In the genomic region with DNA sequence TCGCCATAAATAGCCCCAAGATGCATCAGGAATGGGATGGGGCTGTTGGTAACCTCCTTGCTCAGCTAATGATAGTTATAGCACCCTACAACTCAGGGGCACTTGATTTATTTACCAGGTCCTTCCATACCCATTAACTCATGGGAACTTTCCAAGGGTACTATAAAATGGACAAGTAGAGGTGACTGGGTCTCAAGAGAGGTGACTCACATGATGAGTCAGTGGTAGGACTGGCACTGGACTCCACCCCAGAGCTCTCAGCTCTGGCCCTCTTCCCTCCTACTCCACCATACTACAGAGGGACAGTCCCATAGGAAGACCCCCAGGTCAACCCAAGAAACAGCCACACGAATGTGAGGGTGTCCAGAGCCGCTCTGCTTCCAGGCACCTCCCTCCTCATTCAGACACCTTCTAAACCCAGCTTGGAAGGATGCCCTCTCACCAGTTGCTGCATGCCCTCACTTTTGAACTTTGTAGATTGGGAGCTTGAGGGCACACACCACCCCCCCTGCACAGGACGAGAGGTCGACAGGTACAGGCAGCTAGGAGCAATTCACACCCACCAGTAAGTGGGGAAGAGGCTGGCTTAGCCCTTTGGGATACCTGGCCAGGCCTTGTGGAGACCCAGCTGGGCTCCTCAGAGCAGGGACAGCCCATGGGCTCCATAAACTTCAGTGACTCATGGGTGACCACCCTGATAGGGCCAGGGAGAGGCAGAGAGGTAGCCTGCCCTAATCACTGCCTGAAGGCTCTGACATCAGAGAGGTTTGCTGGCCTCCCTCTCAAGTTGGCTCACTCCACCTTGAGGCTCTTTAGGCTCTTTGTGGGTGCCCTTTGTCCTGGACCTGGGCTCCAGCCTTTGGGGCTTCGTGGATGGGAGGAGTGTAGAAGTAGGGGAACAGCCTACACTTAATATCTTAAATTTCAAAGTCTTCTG, we compare ENCODE assay signal across 12 cellular contexts.
DNase-seq lines count a peak whose midpoint lies in the region; ATAC-seq and TF ChIP-seq lines count a peak whose summit lies in the region.
"Had no signal": no experiment of that assay in that cellular context is flagged by ENCODE, and none has a peak within 500 bp of the region (broad histone marks: within the 10 kb centered on the region; RNA-seq: fewer than 3 reads in every experiment).

No MANE protein-coding gene starts in this region.

- CTCF ChIA-PET in HEK293T (lab: Yijun Ruan, JAX) = no interaction called here

- H3K27me3 ChIP-seq in adipocyte (replicated peaks; ENCODE audit: control insufficient read depth, insufficient read depth, low read length) (peaks cover 34% of the 10 kb centered on the region), gastroesophageal sphincter (peaks cover 11% of the 10 kb centered on the region)

- H3K36me3 ChIP-seq in adipocyte (ENCODE audit: control insufficient read depth, insufficient read depth, low read length, severe bottlenecking) (no peaks in the 10 kb centered on the region), gastroesophageal sphincter (no peaks in the 10 kb centered on the region)

- POLR2A ChIA-PET in HEK293T (lab: Yijun Ruan, JAX) = no interaction called here

- TF ChIP-seq POLR2A in gastroesophageal sphincter (IDR thresholded peaks at IDR 0.05) = no peak

- H3K4me3 ChIP-seq in adipocyte (ENCODE audit: low read length) = no peak overlapping the region
- H3K4me3 ChIP-seq in gastroesophageal sphincter = no peak overlapping the region

- H3K4me1 ChIP-seq in adipocyte (ENCODE audit: control insufficient read depth, insufficient read depth, low read length) = peaks cover 19% of the 10 kb centered on the region
- H3K4me1 ChIP-seq in gastroesophageal sphincter = peaks cover 0 to 16% (median 0%) of the 10 kb centered on the region in 3 donors

- no peak overlapping the region for H3K9ac ChIP-seq in adipocyte (ENCODE audit: low read length)

- H3K9me3 ChIP-seq in adipocyte (ENCODE audit: control insufficient read depth, low read length) (no peaks in the 10 kb centered on the region), gastroesophageal sphincter (no peaks in the 10 kb centered on the region)

- DNase-seq in ACHN (peak; percentile 60), HT-29 (ENCODE audit: low spot score) (peak; percentile 5), adipocyte (ENCODE audit: low read depth) (peak; percentile 23), kidney tubule cell (ENCODE audit: low spot score) (peak; percentile 80), NCI-H1436 treated with DMSO at 0.1 percent for 48 hours (lab: John Stamatoyannopoulos, UW) (no peak), DMS114 treated with DMSO at 0.1 percent for 48 hours (lab: John Stamatoyannopoulos, UW; ENCODE audit: unreplicated experiment) (no peak), HEK293T (ENCODE audit: extremely low spot score) (no peak)
- DNase-seq: anterior cingulate cortex; endodermal cell; naive thymus-derived CD4-positive, alpha-beta T cell; NCI-H1694 treated with DMSO at 0.1 percent for 48 hours had no signal

- 90 to 92% methylated on average over 2 to 3 of the region's 6 CpGs for WGBS in gastroesophageal sphincter (ENCODE audit: low coverage in 1 of 2), 2 donors

- TF ChIP-seq EP300 in gastroesophageal sphincter (IDR thresholded peaks at IDR 0.05) = no peak

- in situ Hi-C loops in ACHN (cut with HindIII; ENCODE audit: low pct_ligation_motif_present, low pct_unique_long_range_greater_than_20kb, low sequenced_read_pairs) = no loop called here

- TF ChIP-seq CTCF in gastroesophageal sphincter (IDR thresholded peaks at IDR 0.05) = no peak

- no peak overlapping the region for H3K27ac ChIP-seq in gastroesophageal sphincter

- ATAC-seq in gastroesophageal sphincter = no peak
- ATAC-seq: naive thymus-derived CD4-positive, alpha-beta T cell had no signal

TF ChIP-seq in HEK293T, 16 proteins besides CTCF, POLR2A, EP300 and RAD21:
- TF ChIP-seq CTBP1 (IDR thresholded peaks at IDR 0.05; ENCODE audit: borderline replicate concordance) (no peak), LEF1 (IDR thresholded peaks at IDR 0.05; ENCODE audit: borderline replicate concordance) (no peak), ELF4 (IDR thresholded peaks at IDR 0.05) (no peak), SP1 (IDR thresholded peaks at IDR 0.05) (no peak), L3MBTL2 (conservative IDR thresholded peaks at IDR 0.05) (no peak), FOXM1 (IDR thresholded peaks at IDR 0.05; ENCODE audit: borderline replicate concordance) (no peak)

Comparison
In these comparisons a context has a peak if more than half of its experiments do, and no peak if none do; other contexts are left out.
1. DNase-seq: peak in ACHN (single experiment), HT-29 (single experiment), adipocyte (single experiment) and kidney tubule cell (single experiment); none in NCI-H1436 treated with DMSO at 0.1 percent for 48 hours (single experiment), DMS114 treated with DMSO at 0.1 percent for 48 hours (single experiment) and HEK293T (single experiment).